In the genomic region with DNA sequence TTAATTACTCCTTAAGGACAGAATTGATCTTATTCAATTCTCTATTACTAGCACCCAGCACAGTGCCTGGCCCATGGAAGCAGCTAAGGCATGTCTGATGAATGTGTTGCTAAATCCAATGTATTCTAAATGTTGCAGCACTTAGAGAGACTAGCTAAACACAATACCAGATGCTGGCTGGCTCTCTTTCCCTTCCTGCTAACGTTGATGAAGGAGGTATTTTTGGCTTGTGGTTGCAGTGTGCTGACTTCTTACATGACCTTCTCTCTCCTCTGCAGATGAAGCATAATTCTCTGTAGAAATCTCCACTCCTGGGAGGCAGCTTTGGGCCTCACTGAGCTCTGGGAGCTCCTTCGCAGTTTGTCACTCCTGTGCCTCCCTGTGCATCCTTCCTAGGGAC, we compare ENCODE assay signal across 13 cellular contexts.
A peak's percentile ranks its signal among the peaks of the same experiment; 100 is the strongest.
DNase-seq lines count a peak whose midpoint lies in the region; ATAC-seq and TF ChIP-seq lines count a peak whose summit lies in the region.
"Had no signal": no experiment of that assay in that cellular context is flagged by ENCODE, and none has a peak within 500 bp of the region (broad histone marks: within the 10 kb centered on the region; RNA-seq: fewer than 3 reads in every experiment).

No MANE protein-coding gene starts in this region.

- POLR2A ChIA-PET in CD4-positive, alpha-beta T cell (lab: Charles Lee) = no interaction called here

- ATAC-seq in DND-41 (ENCODE audit: insufficient read depth, low read depth) = peak; percentile 45; the same call in 2 of the 3 replicates
- peak; percentile 74 for ATAC-seq in GM21526 (IDR thresholded peaks at IDR 0.05; ENCODE audit: low FRiP score, unreplicated experiment)
- no peak for ATAC-seq in CD4-positive, alpha-beta T cell (ENCODE audit: poor library complexity)
- ATAC-seq: CD8-positive, alpha-beta T cell; effector memory CD8-positive, alpha-beta T cell had no signal

- no peak for DNase-seq in DND-41
- peak; percentile 81 for DNase-seq in fibroblast of mammary gland (ENCODE audit: low read depth)
- DNase-seq in CD4-positive, alpha-beta T cell = no peak
- no peak for DNase-seq in NCI-H524 (lab: John Stamatoyannopoulos, UW)
- DNase-seq in breast epithelium (ENCODE audit: low spot score in 2 of 2) = no peak
- DNase-seq in adrenal gland = no peak
- DNase-seq: CD8-positive, alpha-beta T cell; effector memory CD8-positive, alpha-beta T cell; SHP77 had no signal

- H3K4me3 ChIP-seq in DND-41 (ENCODE audit: low read depth in 1 of 2, low read length in 2 of 2) (no peak overlapping the region), KMS-11 (IDR thresholded peaks at IDR 0.05; ENCODE audit: insufficient read depth, low read depth, low read length) (no peak overlapping the region), fibroblast of mammary gland (ENCODE audit: control insufficient read depth, low read depth, low read length) (no peak overlapping the region), breast epithelium (no peak overlapping the region), adrenal gland (no peak overlapping the region)
- H3K4me3 ChIP-seq: skin epidermis, thoracic aorta had no signal

- no peaks in the 10 kb centered on the region for H3K36me3 Mint-ChIP-seq in CD4-positive, alpha-beta T cell (ENCODE audit: low read depth)
- H3K36me3 Mint-ChIP-seq: CD8-positive, alpha-beta T cell had no signal

- CTCF ChIA-PET in CD4-positive, alpha-beta T cell (lab: Charles Lee) = no interaction called here

- H3K9me3 ChIP-seq in DND-41 (ENCODE audit: insufficient read depth, low read length, severe bottlenecking) (no peaks in the 10 kb centered on the region), breast epithelium (no peaks in the 10 kb centered on the region), adrenal gland (replicated peaks in 1 of 3) (no peaks in the 10 kb centered on the region)
- no peaks in the 10 kb centered on the region for H3K9me3 ChIP-seq in CD4-positive, alpha-beta T cell (ENCODE audit: control insufficient read depth, low read length)
- H3K9me3 ChIP-seq: thoracic aorta had no signal

- intact Hi-C loops in CD4-positive, alpha-beta T cell (cut with DNase I, micrococcal nuclease) = no loop called here
- intact Hi-C loops in breast epithelium (cut with DNase I; ENCODE audit: low total_unique reads) (no loop called here), adrenal gland (cut with DNase I) (no loop called here)

- no peak overlapping the region for H2AFZ ChIP-seq in DND-41 (ENCODE audit: low read depth, low read length)
- peak overlapping the region; percentile 41; the same call in 1 of the 2 replicates for H2AFZ ChIP-seq in KMS-11 (ENCODE audit: low read depth)

- H3K4me1 ChIP-seq in DND-41 (ENCODE audit: insufficient read depth, low read length) (no peaks in the 10 kb centered on the region), KMS-11 (ENCODE audit: low read depth, poor library complexity, severe bottlenecking) (peaks cover 24% of the 10 kb centered on the region), breast epithelium (no peaks in the 10 kb centered on the region), adrenal gland (replicated peaks in 1 of 2) (no peaks in the 10 kb centered on the region)

- H4K20me1 ChIP-seq in DND-41 (ENCODE audit: insufficient read depth, low read length) (no peaks in the 10 kb centered on the region), KMS-11 (ENCODE audit: insufficient read depth) (no peaks in the 10 kb centered on the region)

- TF ChIP-seq POLR2A in breast epithelium (IDR thresholded peaks at IDR 0.05) (no peak), adrenal gland (IDR thresholded peaks at IDR 0.05) (no peak)

- H3K4me1 Mint-ChIP-seq in CD4-positive, alpha-beta T cell (ENCODE audit: low read depth) = no peaks in the 10 kb centered on the region

- H3K9ac ChIP-seq in DND-41 (ENCODE audit: low read depth, low read length) (no peak overlapping the region), KMS-11 (no peak overlapping the region)

- TF ChIP-seq CTCF in DND-41 (IDR thresholded peaks at IDR 0.05; ENCODE audit: borderline replicate concordance, extremely low read depth, low read length, poor library complexity, severe bottlenecking) (no peak), KMS-11 (conservative IDR thresholded peaks at IDR 0.05; ENCODE audit: low read depth, low read length) (no peak), fibroblast of mammary gland (conservative IDR thresholded peaks at IDR 0.05; ENCODE audit: control insufficient read depth, insufficient read depth, low read depth, low read length) (no peak), breast epithelium (IDR thresholded peaks at IDR 0.05) (no peak), adrenal gland (IDR thresholded peaks at IDR 0.05) (no peak)
- no peak for TF ChIP-seq CTCF in CD4-positive, alpha-beta T cell (IDR thresholded peaks at IDR 0.05)

- H3K4me2 ChIP-seq in DND-41 (ENCODE audit: insufficient read depth, low read length) (no peak overlapping the region), KMS-11 (peak overlapping the region; percentile 48)

- H3K4me3 Mint-ChIP-seq in CD4-positive, alpha-beta T cell = no peak overlapping the region
- H3K4me3 Mint-ChIP-seq: CD8-positive, alpha-beta T cell; effector memory CD8-positive, alpha-beta T cell had no signal

- H3K36me3 ChIP-seq in DND-41 (ENCODE audit: insufficient read depth, low read length) (peaks cover 64% of the 10 kb centered on the region), KMS-11 (ENCODE audit: insufficient read depth) (no peaks in the 10 kb centered on the region), breast epithelium (no peaks in the 10 kb centered on the region), adrenal gland (replicated peaks in 1 of 2) (no peaks in the 10 kb centered on the region)
- H3K36me3 ChIP-seq: thoracic aorta had no signal

- no peak overlapping the region for H3K27ac Mint-ChIP-seq in CD4-positive, alpha-beta T cell
- H3K27ac Mint-ChIP-seq: CD8-positive, alpha-beta T cell; effector memory CD8-positive, alpha-beta T cell had no signal

- H3K9me3 Mint-ChIP-seq in CD4-positive, alpha-beta T cell = no peaks in the 10 kb centered on the region
- H3K9me3 Mint-ChIP-seq: CD8-positive, alpha-beta T cell; effector memory CD8-positive, alpha-beta T cell had no signal

- H3K79me2 ChIP-seq in DND-41 (ENCODE audit: insufficient read depth, low read length) (no peaks in the 10 kb centered on the region), KMS-11 (ENCODE audit: insufficient read depth, low read depth) (no peaks in the 10 kb centered on the region)

- H3K27ac ChIP-seq in DND-41 (ENCODE audit: low read length) = no peak overlapping the region
- peak overlapping the region; percentile 20 for H3K27ac ChIP-seq in KMS-11
- no peak overlapping the region for H3K27ac ChIP-seq in CD4-positive, alpha-beta T cell (ENCODE audit: low read depth, low read length)
- no peak overlapping the region for H3K27ac ChIP-seq in breast epithelium
- H3K27ac ChIP-seq in adrenal gland = no peak overlapping the region
- H3K27ac ChIP-seq: skin epidermis, thoracic aorta had no signal

- H3K27me3 ChIP-seq in DND-41 (ENCODE audit: insufficient read depth, low read length, poor library complexity) = no peaks in the 10 kb centered on the region
- H3K27me3 ChIP-seq in KMS-11 (ENCODE audit: insufficient read depth, low read depth) = no peaks in the 10 kb centered on the region
- H3K27me3 ChIP-seq in CD4-positive, alpha-beta T cell (ENCODE audit: control insufficient read depth, insufficient read depth, low read length) = no peaks in the 10 kb centered on the region
- no peaks in the 10 kb centered on the region for H3K27me3 ChIP-seq in breast epithelium
- no peaks in the 10 kb centered on the region for H3K27me3 ChIP-seq in adrenal gland

- H3K27me3 Mint-ChIP-seq in CD4-positive, alpha-beta T cell = no peaks in the 10 kb centered on the region

- WGBS in adrenal gland, 4 donors = 30 to 41% (median 38%) methylated on average over 2 of the region's 2 CpGs
